ENCODE assay signal across 18 cellular contexts in genomic region chr1:18481190-18481920, GRCh38. TPM values are rescaled to one million over a fixed set of nuclear protein-coding genes. Genes with fewer than 3 reads are reported as not detected.
DNase-seq lines count a peak whose midpoint lies in the region; ATAC-seq and TF ChIP-seq lines count a peak whose summit lies in the region.
"Had no signal": no experiment of that assay in that cellular context is flagged by ENCODE, and none has a peak within 500 bp of the region (broad histone marks: within the 10 kb centered on the region; RNA-seq: fewer than 3 reads in every experiment).

No MANE protein-coding gene starts in this region.

- no peak overlapping the region for H2AFZ ChIP-seq in HCT116 (ENCODE audit: low read depth, low read length, poor library complexity, severe bottlenecking)

- H2BK5ac ChIP-seq in mesendoderm (ENCODE audit: low read length), result peak overlapping the region; percentile 84

- H3K79me2 ChIP-seq in HCT116 (ENCODE audit: insufficient read depth, low read length) (no peaks in the 10 kb centered on the region), mesendoderm (ENCODE audit: control insufficient read depth, insufficient read depth, low read length) (no peaks in the 10 kb centered on the region)

- H4K8ac ChIP-seq in mesendoderm (ENCODE audit: low read depth, low read length), result no peak overlapping the region

- TF ChIP-seq EP300 in gastroesophageal sphincter (IDR thresholded peaks at IDR 0.05), result no peak

- H3K27ac ChIP-seq in BLaER1 (peak overlapping the region; percentile 97), HCT116 (ENCODE audit: low read depth, low read length) (peak overlapping the region; percentile 31; the same call in 1 of the 2 replicates), mesendoderm (ENCODE audit: low read depth, low read length) (peak overlapping the region; percentile 46), gastroesophageal sphincter (no peak overlapping the region)
- H3K27ac ChIP-seq: KMS-11, left ventricle myocardium inferior, psoas muscle, thoracic aorta had no signal

- CTCF ChIA-PET in HCT116 (lab: Charles Lee), result interaction anchor here (1.0 kb wide), 1 partner anchor 100 kb away, joined by 5 read pairs; no protein-coding TSS in a partner anchor
- CTCF ChIA-PET in WTC11 (lab: Charles Lee), result interaction anchor here (0.6 to 2.1 kb wide), 16 partner anchors 12 to 874 kb away, joined by 3 to 21 read pairs (median 5); no protein-coding TSS in a partner anchor

- ATAC-seq in HCT116, result no peak
- ATAC-seq in WTC11, result 0 out of 2 replicates have a peak, but pooled peaks have one; percentile 1
- no peak for ATAC-seq in gastroesophageal sphincter
- no peak for ATAC-seq in HG02981 (IDR thresholded peaks at IDR 0.05; ENCODE audit: unreplicated experiment)
- ATAC-seq: psoas muscle had no signal

- no peaks in the 10 kb centered on the region; the same call in 1 of the 2 replicates for H3K27me3 Mint-ChIP-seq in WTC11 (ENCODE audit: low read depth)

- no peaks in the 10 kb centered on the region for H3K36me3 ChIP-seq in BLaER1
- H3K36me3 ChIP-seq in HCT116 (ENCODE audit: control insufficient read depth in 1 of 2, insufficient read depth in 2 of 2, low read length in 2 of 2), result no peaks in the 10 kb centered on the region
- H3K36me3 ChIP-seq in mesendoderm (ENCODE audit: control insufficient read depth, insufficient read depth, low read length), result no peaks in the 10 kb centered on the region
- no peaks in the 10 kb centered on the region for H3K36me3 ChIP-seq in gastroesophageal sphincter
- H3K36me3 ChIP-seq: left ventricle myocardium inferior, thoracic aorta had no signal

- TF ChIP-seq CTCF in HCT116 (IDR thresholded peaks at IDR 0.05 in 2 of 3, conservative IDR thresholded peaks at IDR 0.05 in 1 of 3; ENCODE audit: borderline replicate concordance in 1 of 3, insufficient read depth in 1 of 3, low read depth in 2 of 3, low read length in 2 of 3), result no peak
- no peak for TF ChIP-seq CTCF in WTC11 (IDR thresholded peaks at IDR 0.05)
- TF ChIP-seq CTCF in gastroesophageal sphincter (IDR thresholded peaks at IDR 0.05), result no peak

- H3K4me3 ChIP-seq in BLaER1 (peak overlapping the region; percentile 65), HCT116 (replicated peaks in 1 of 2; ENCODE audit: low read depth in 1 of 2, low read length in 2 of 2) (peak overlapping the region in 1 of 2 experiments; percentile 12; a peak in 1 of 4 replicates), mesendoderm (ENCODE audit: low read length) (no peak overlapping the region), gastroesophageal sphincter (no peak overlapping the region)
- H3K4me3 ChIP-seq: left ventricle myocardium inferior, psoas muscle, thoracic aorta had no signal

- peak overlapping the region; percentile 89 for H3K56ac ChIP-seq in mesendoderm (ENCODE audit: low read length)

- no TSS peak for BruUV-seq in HCT116 (replicated peaks; lab: Mats Ljungman, UMichigan)

- H2BK120ac ChIP-seq in mesendoderm (ENCODE audit: low read depth, low read length), result peak overlapping the region; percentile 16

- peaks cover 12% of the 10 kb centered on the region for H3K9me3 Mint-ChIP-seq in WTC11

- H3K79me1 ChIP-seq in mesendoderm (ENCODE audit: low read length), result no peaks in the 10 kb centered on the region

- no peak overlapping the region for H4K5ac ChIP-seq in mesendoderm (ENCODE audit: low read length)

- TF ChIP-seq POLR2A in HCT116 (IDR thresholded peaks at IDR 0.05; ENCODE audit: borderline replicate concordance, extremely low read depth, insufficient read depth, insufficient read length) (no peak), gastroesophageal sphincter (IDR thresholded peaks at IDR 0.05) (no peak)

- H3K18ac ChIP-seq in mesendoderm (ENCODE audit: low read length), result peak overlapping the region; percentile 43

- no CpG with 5 or more reads among the region's 25 CpGs for WGBS in mesendoderm (ENCODE audit: extremely low coverage, insufficient coverage, low lambda C conversion rate)
- WGBS in gastroesophageal sphincter (ENCODE audit: low coverage in 1 of 2), 2 donors, result 100% methylated on average over 1 of the region's 25 CpGs; no CpG with 5 or more reads in 1 of the 2 donors

- POLR2A ChIA-PET in HCT116 (lab: Charles Lee), result no interaction called here
- POLR2A ChIA-PET in WTC11 (lab: Charles Lee), result interaction anchor here (1.1 to 1.2 kb wide), 2 partner anchors 90 to 105 kb away, joined by 3 read pairs; no protein-coding TSS in a partner anchor

- no peak overlapping the region for H3K23ac ChIP-seq in mesendoderm (ENCODE audit: low read length)

- DNase-seq in HCT116 (ENCODE audit: low read depth, low spot score), result no peak
- no peak for DNase-seq in WTC11 (ENCODE audit: low spot score)
- no peak for DNase-seq in mesendoderm
- DNase-seq in activated CD4-positive, alpha-beta T cell treated with anti-CD3 and anti-CD28 coated beads for 48 hours, result no peak
- DNase-seq in SW480 (ENCODE audit: low spot score), result no peak
- DNase-seq: activated CD4-positive, alpha-beta T cell treated with anti-CD3 and anti-CD28 coated beads, Interleukin-2, amount 50 U/mL, for 1 hour; activated naive CD4-positive, alpha-beta T cell; left ventricle myocardium inferior; NCI-H774; psoas muscle; SW 1271 had no signal

- H3K4me2 ChIP-seq in BLaER1 (peak overlapping the region; percentile 98), HCT116 (ENCODE audit: low read length) (peak overlapping the region; percentile 68), mesendoderm (ENCODE audit: low read length) (no peak overlapping the region)
- H3K4me2 ChIP-seq: KMS-11 had no signal

- H2AK5ac ChIP-seq in mesendoderm (ENCODE audit: low read length), result peak overlapping the region; percentile 24

- H3K9ac ChIP-seq in BLaER1, result peak overlapping the region; percentile 87
- no peak overlapping the region for H3K9ac ChIP-seq in HCT116 (ENCODE audit: low read length)
- peak overlapping the region; percentile 35 for H3K9ac ChIP-seq in mesendoderm (ENCODE audit: low read length)
- H3K9ac ChIP-seq: KMS-11 had no signal

- H4K20me1 ChIP-seq in BLaER1 (no peaks in the 10 kb centered on the region), HCT116 (ENCODE audit: insufficient read depth) (no peaks in the 10 kb centered on the region)

- RAD21 ChIA-PET in HCT116 (lab: Charles Lee; ENCODE audit: low non-redundant PET in 1 of 2, low total read pairs in 2 of 2, uncharacterized antibody in 2 of 2, unreplicated experiment in 2 of 2), result no interaction called here

- H2BK15ac ChIP-seq in mesendoderm (replicated peaks; ENCODE audit: low read depth), result no peak overlapping the region

- TF ChIP-seq RAD21 in HCT116 (IDR thresholded peaks at IDR 0.05; ENCODE audit: low read depth), result no peak

- H3K4me3 Mint-ChIP-seq in WTC11, result peak overlapping the region; percentile 36

- H3K36me3 Mint-ChIP-seq in WTC11, result peaks cover 25% of the 10 kb centered on the region

- H3K4ac ChIP-seq in mesendoderm (ENCODE audit: low read depth, low read length), result peak overlapping the region; percentile 60

- H3K4me1 ChIP-seq in BLaER1, result peaks cover 81% of the 10 kb centered on the region
- peaks cover 17% of the 10 kb centered on the region in 2 experiments for H3K4me1 ChIP-seq in HCT116 (ENCODE audit: control insufficient read depth in 1 of 2, insufficient read depth in 2 of 2, low read length in 2 of 2)
- peaks cover 13% of the 10 kb centered on the region for H3K4me1 ChIP-seq in mesendoderm (ENCODE audit: control insufficient read depth, low read depth, low read length)
- no peaks in the 10 kb centered on the region for H3K4me1 ChIP-seq in gastroesophageal sphincter
- H3K4me1 ChIP-seq: psoas muscle had no signal

- H3K9me3 ChIP-seq in BLaER1 (no peaks in the 10 kb centered on the region), HCT116 (ENCODE audit: control insufficient read depth in 1 of 2, insufficient read depth in 1 of 2, low read depth in 1 of 2, low read length in 2 of 2) (no peaks in the 10 kb centered on the region), gastroesophageal sphincter (no peaks in the 10 kb centered on the region)
- H3K9me3 ChIP-seq: left ventricle myocardium inferior, psoas muscle, thoracic aorta had no signal

- no peaks in the 10 kb centered on the region for H3K9me2 ChIP-seq in HCT116 (ENCODE audit: insufficient read depth)

- peak overlapping the region; percentile 94 for H3K27ac Mint-ChIP-seq in WTC11

- H3K4me1 Mint-ChIP-seq in WTC11, result peaks cover 46% of the 10 kb centered on the region

- H3K27me3 ChIP-seq in BLaER1 (no peaks in the 10 kb centered on the region), HCT116 (ENCODE audit: insufficient read depth, low read length) (no peaks in the 10 kb centered on the region), mesendoderm (ENCODE audit: insufficient read depth, low read length, poor library complexity) (no peaks in the 10 kb centered on the region), gastroesophageal sphincter (peaks cover 65% of the 10 kb centered on the region)

- intact Hi-C loops in HCT116 (cut with micrococcal nuclease), result no loop called here

TF ChIP-seq in WTC11, 78 proteins besides CTCF, POLR2A, EP300 and RAD21:
- TF ChIP-seq ZBTB43 (CRISPR knock-in tag; IDR thresholded peaks at IDR 0.05) (0 out of 2 replicates have a peak, but pooled peaks have one; percentile 11), ESRRA (CRISPR knock-in tag; IDR thresholded peaks at IDR 0.05; ENCODE audit: borderline replicate concordance) (0 out of 2 replicates have a peak, but pooled peaks have one; percentile 5), MYBL2 (CRISPR knock-in tag; IDR thresholded peaks at IDR 0.05) (0 out of 2 replicates have a peak, but pooled peaks have one; percentile 11), ZNF232 (CRISPR knock-in tag; IDR thresholded peaks at IDR 0.05) (no peak), RELA (CRISPR knock-in tag; IDR thresholded peaks at IDR 0.05; ENCODE audit: borderline replicate concordance) (peak; percentile 13; the same call in 1 of the 2 replicates)

RNA-seq across cellular contexts. Expression of gene KLHDC7A, which starts 0.6 kb away (rescaled TPM):
- 0.30 TPM for total RNA-seq in HCT116 (2021; ENCODE audit: unreplicated experiment)
- 0.04 and 0.09 TPM in 2 replicates for polyA plus RNA-seq in HCT116 (2012)
- total RNA-seq in WTC11 (2021), result 10.9 to 14.3 TPM (median 11.0 TPM) in 3 replicates
- polyA plus RNA-seq in mesendoderm (2013, experiment 1 of 2), result 3.8 TPM
- 4.1 TPM for polyA plus RNA-seq in mesendoderm (2013, experiment 2 of 2)
- under 1 TPM in 1 of 4 donors, not detected in 3; 0.22 TPM for total RNA-seq in gastroesophageal sphincter
- total RNA-seq: cerebellum, left ventricle myocardium inferior, psoas muscle, thoracic aorta had no signal
- polyA plus RNA-seq: BJ had no signal

Comparison
In these comparisons a context has a peak if more than half of its experiments do, and no peak if none do; other contexts are left out.
1. H3K27ac ChIP-seq: peak in BLaER1 (single experiment), HCT116 (single experiment) and mesendoderm (single experiment); none in gastroesophageal sphincter (0 of 4).